Comparison of ENCODE assay signal across 22 cellular contexts in the genomic region with DNA sequence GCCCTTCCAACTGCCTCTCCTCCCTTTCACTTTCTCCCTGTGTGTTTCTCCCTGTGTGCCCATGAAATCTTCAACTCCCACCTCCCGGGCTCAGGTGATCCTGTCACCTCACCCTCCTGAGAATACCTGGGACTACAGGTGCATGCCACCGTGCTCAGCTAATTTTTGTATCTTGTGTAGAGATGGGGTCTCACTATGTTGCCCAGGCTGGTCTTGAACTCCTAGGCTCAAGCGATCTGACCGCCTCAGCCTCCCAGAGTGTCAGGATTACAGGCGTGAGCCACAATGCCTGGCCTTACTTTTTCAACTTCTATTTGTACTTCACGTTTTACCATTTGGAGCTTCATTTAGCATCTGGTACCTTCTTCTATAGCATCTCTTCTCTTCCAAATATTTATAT. TPM values are rescaled to one million over a fixed set of nuclear protein-coding genes. Genes with fewer than 3 reads are reported as not detected.
A peak's percentile ranks its signal among the peaks of the same experiment; 100 is the strongest.
DNase-seq lines count a peak whose midpoint lies in the region; ATAC-seq, FAIRE-seq and TF ChIP-seq lines count a peak whose summit lies in the region.
"Had no signal": no experiment of that assay in that cellular context is flagged by ENCODE, and none has a peak within 500 bp of the region (broad histone marks: within the 10 kb centered on the region; RNA-seq: fewer than 3 reads in every experiment).

No MANE protein-coding gene starts in this region.

- H3K9me3 Mint-ChIP-seq in activated naive CD4-positive, alpha-beta T cell treated with anti-CD3 and anti-CD28 coated beads, Interleukin-2, amount 50 U/mL, for 24 hours = no peaks in the 10 kb centered on the region
- H3K9me3 Mint-ChIP-seq in T-cell = no peaks in the 10 kb centered on the region
- no peaks in the 10 kb centered on the region for H3K9me3 Mint-ChIP-seq in stimulated activated naive CD8-positive, alpha-beta T cell treated with anti-CD3 and anti-CD28 coated beads, Interleukin-15, amount 100 ng/mL, for 72 hours
- H3K9me3 Mint-ChIP-seq: memory B cell, nephron progenitor cell had no signal

- peaks cover 48 to 76% of the 10 kb centered on the region in 2 experiments for H3K4me1 ChIP-seq in K562 (replicated peaks in 1 of 2; ENCODE audit: control insufficient read depth in 2 of 2, insufficient read depth in 2 of 2, low read length in 2 of 2)
- H3K4me1 ChIP-seq: body of pancreas, thyroid gland had no signal

- no peaks in the 10 kb centered on the region for H3K27me3 Mint-ChIP-seq in activated naive CD4-positive, alpha-beta T cell treated with anti-CD3 and anti-CD28 coated beads, Interleukin-2, amount 50 U/mL, for 24 hours
- H3K27me3 Mint-ChIP-seq in T-cell = peaks cover 5 to 6% of the 10 kb centered on the region in 2 donors
- H3K27me3 Mint-ChIP-seq in stimulated activated naive CD8-positive, alpha-beta T cell treated with anti-CD3 and anti-CD28 coated beads, Interleukin-15, amount 100 ng/mL, for 72 hours = no peaks in the 10 kb centered on the region

- peak overlapping the region; percentile 90 for H3K27ac ChIP-seq in K562 (ENCODE audit: extremely low read depth, low read depth, low read length)
- H3K27ac ChIP-seq: body of pancreas, esophagus squamous epithelium, thyroid gland, VCaP had no signal

- peak overlapping the region; percentile 77 for H3K4me3 Mint-ChIP-seq in activated naive CD4-positive, alpha-beta T cell treated with anti-CD3 and anti-CD28 coated beads, Interleukin-2, amount 50 U/mL, for 24 hours
- peak overlapping the region; percentile 56 to 82 (median 71) for H3K4me3 Mint-ChIP-seq in T-cell
- H3K4me3 Mint-ChIP-seq in stimulated activated naive CD8-positive, alpha-beta T cell treated with anti-CD3 and anti-CD28 coated beads, Interleukin-15, amount 100 ng/mL, for 72 hours = peak overlapping the region; percentile 61 to 62
- H3K4me3 Mint-ChIP-seq: nephron progenitor cell had no signal

- WGBS in K562 (ENCODE audit: insufficient coverage, low coverage, missing lambda C conversion rate) = 57% methylated on average over 6 of the region's 6 CpGs

- H2AFZ ChIP-seq in K562 (ENCODE audit: low read depth, low read length) = peak overlapping the region; percentile 86

- POLR2A ChIA-PET in T-cell (lab: Charles Lee) (interaction anchor here (0.6 to 1.4 kb wide), 3 partner anchors 36 to 612 kb away, joined by 3 to 5 read pairs (median 4); partner anchors contain the start of gene RSU1 (in 1 of the 2)), K562 (lab: Yijun Ruan, JAX) (interaction anchor here (0.6 to 2.8 kb wide), 7 partner anchors 9 to 44 kb away, joined by 3 to 19 read pairs (median 3); no protein-coding TSS in a partner anchor)

- no peak for DNase-seq in activated naive CD4-positive, alpha-beta T cell treated with anti-CD3 and anti-CD28 coated beads, Interleukin-2, amount 50 U/mL, for 16 hours
- no peak for DNase-seq in T-cell
- no peak for DNase-seq in K562 (ENCODE audit: extremely low read depth in 1 of 4, low spot score in 3 of 4)
- DNase-seq in stimulated activated naive CD8-positive, alpha-beta T cell treated with anti-CD3 and anti-CD28 coated beads, Interleukin-15, amount 100 ng/mL, for 72 hours = no peak
- DNase-seq in GM03348 (ENCODE audit: low spot score) = no peak
- DNase-seq: body of pancreas, esophagus squamous epithelium, HCEC 1CT, kidney, NCI-H187 treated with DMSO at 0.1 percent for 48 hours, NCI-H2227 treated with DMSO at 0.1 percent for 48 hours, NCI-H774, nephron progenitor cell, posterior cingulate gyrus, Right ventricle myocardium superior, thyroid gland had no signal

- peaks cover 3% of the 10 kb centered on the region; the same call in 1 of the 3 replicates for H3K36me3 ChIP-seq in K562 (ENCODE audit: control insufficient read depth, insufficient read depth, low read length)
- H3K36me3 ChIP-seq: esophagus squamous epithelium, thyroid gland had no signal

- H3K4me1 Mint-ChIP-seq in activated naive CD4-positive, alpha-beta T cell treated with anti-CD3 and anti-CD28 coated beads, Interleukin-2, amount 50 U/mL, for 24 hours = peaks cover 75% of the 10 kb centered on the region
- H3K4me1 Mint-ChIP-seq in T-cell = peaks cover 62 to 69% (median 64%) of the 10 kb centered on the region in 3 donors
- peaks cover 57% of the 10 kb centered on the region for H3K4me1 Mint-ChIP-seq in stimulated activated naive CD8-positive, alpha-beta T cell treated with anti-CD3 and anti-CD28 coated beads, Interleukin-15, amount 100 ng/mL, for 72 hours

- H3K79me2 ChIP-seq in K562 (ENCODE audit: control insufficient read depth, insufficient read depth, low read length) = peaks cover 13% of the 10 kb centered on the region; the same call in 1 of the 3 replicates

- H3K27me3 ChIP-seq in K562 (ENCODE audit: control insufficient read depth in 2 of 2, insufficient read depth in 2 of 2, low read length in 2 of 2) = no peaks in the 10 kb centered on the region
- H3K27me3 ChIP-seq: body of pancreas, thyroid gland had no signal

- no peak for TF ChIP-seq RAD21 in K562 (CRISPR knock-in tag; conservative IDR thresholded peaks at IDR 0.05 in 1 of 2, IDR thresholded peaks at IDR 0.05 in 1 of 2)

- no peak overlapping the region for H3K4me3 ChIP-seq in K562
- H3K4me3 ChIP-seq: body of pancreas, esophagus squamous epithelium, thyroid gland had no signal

- intact Hi-C loops in K562 (cut with micrococcal nuclease) = no loop called here

- no TSS peak for BruUV-seq in K562 (replicated peaks; lab: Mats Ljungman, UMichigan)

- no peaks in the 10 kb centered on the region for H3K9me3 ChIP-seq in K562 (replicated peaks; ENCODE audit: control insufficient read depth, insufficient read depth, low read depth, low read length)
- H3K9me3 ChIP-seq: body of pancreas, esophagus squamous epithelium, thyroid gland had no signal

- peak overlapping the region; percentile 89 for H3K4me2 ChIP-seq in K562 (ENCODE audit: insufficient read depth, low read length)

- no peak for TF ChIP-seq POLR2A in K562 (conservative IDR thresholded peaks at IDR 0.05)

- peak overlapping the region; percentile 62 to 79; a peak in 3 of 4 replicates for H3K9ac ChIP-seq in K562 (ENCODE audit: insufficient read depth in 1 of 2, low read depth in 2 of 2, low read length in 2 of 2)

- no peak for TF ChIP-seq CTCF in K562 (IDR thresholded peaks at IDR 0.05 in 2 of 3, conservative IDR thresholded peaks at IDR 0.05 in 1 of 3; ENCODE audit: insufficient read depth in 2 of 3, low read depth in 1 of 3, low read length in 3 of 3)

- CTCF ChIA-PET in T-cell (lab: Charles Lee) = interaction anchor here (0.5 to 2.2 kb wide), 16 partner anchors 9 to 617 kb away, joined by 3 to 18 read pairs (median 4); partner anchors contain the start of genes RSU1 (in 1 of the 2) and STAM (in 1 of the 2)
- CTCF ChIA-PET in K562 (lab: Yijun Ruan, JAX; ENCODE audit: low intra/inter-chr PET ratio) = no interaction called here

- FAIRE-seq in K562 (lab: Jason Lieb, UNC) = no peak
- FAIRE-seq: D721Med, HTR-8/SVneo, kidney had no signal

- no peaks in the 10 kb centered on the region for H3K36me3 Mint-ChIP-seq in activated naive CD4-positive, alpha-beta T cell treated with anti-CD3 and anti-CD28 coated beads, Interleukin-2, amount 50 U/mL, for 24 hours
- H3K36me3 Mint-ChIP-seq in T-cell = no peaks in the 10 kb centered on the region
- H3K36me3 Mint-ChIP-seq: memory B cell had no signal

- no peaks in the 10 kb centered on the region for H3K9me1 ChIP-seq in K562 (ENCODE audit: control insufficient read depth, insufficient read depth, low read length)

- H3K27ac Mint-ChIP-seq in activated naive CD4-positive, alpha-beta T cell treated with anti-CD3 and anti-CD28 coated beads, Interleukin-2, amount 50 U/mL, for 24 hours = peak overlapping the region; percentile 72
- peak overlapping the region; percentile 89 to 95 for H3K27ac Mint-ChIP-seq in T-cell
- peak overlapping the region; percentile 3 to 49 for H3K27ac Mint-ChIP-seq in stimulated activated naive CD8-positive, alpha-beta T cell treated with anti-CD3 and anti-CD28 coated beads, Interleukin-15, amount 100 ng/mL, for 72 hours
- H3K27ac Mint-ChIP-seq: memory B cell, nephron progenitor cell had no signal

- TF ChIP-seq EP300 in K562 (IDR thresholded peaks at IDR 0.05; ENCODE audit: low read length) = no peak

- no peaks in the 10 kb centered on the region for H4K20me1 ChIP-seq in K562 (replicated peaks; ENCODE audit: control insufficient read depth, insufficient read depth, low read length)

- in situ Hi-C loops in K562 (cut with MboI) = no loop called here

- ATAC-seq in T-cell (replicated peaks in 1 of 4) (no peak), K562 (no peak), HG03457 (IDR thresholded peaks at IDR 0.05; ENCODE audit: unreplicated experiment) (no peak)
- no peak for ATAC-seq in stimulated activated naive CD8-positive, alpha-beta T cell treated with anti-CD3 and anti-CD28 coated beads, Interleukin-15, amount 100 ng/mL, for 72 hours
- ATAC-seq: body of pancreas had no signal

TF ChIP-seq in K562, 482 proteins besides CTCF, POLR2A, EP300 and RAD21 (continues in another document):
- no peak for TF ChIP-seq ZBTB12 (CRISPR knock-in tag; IDR thresholded peaks at IDR 0.05)

RNA-seq across cellular contexts. Expression of gene ST8SIA6, which starts 24.9 kb away (rescaled TPM):
- total RNA-seq in T-cell (1 to 10 TPM in 4 of 5 donors, under 1 TPM in 1; 0.95 to 4.0 (median 1.7) TPM), K562 (2014; rRNA removed) (3.9 and 5.1 TPM in 2 replicates), K562 (2014; rRNA removed; fragmentation: Illumina TruSeq; extraction: Trizol) (6.4 and 7.2 TPM in 2 replicates), K562 (2015; rRNA removed; fragmentation: Illumina TruSeq; extraction: Trizol) (4.8 and 6.7 TPM in 2 replicates), K562 (2021) (5.0 and 6.6 TPM in 2 replicates)
- 2.7 and 7.6 TPM in 2 replicates for total RNA-seq in K562 (2011; cell fraction: chromatin; rRNA removed; ENCODE audit: low replicate concordance)
- 2.2 and 3.4 TPM in 2 replicates for total RNA-seq in K562 (2011; cell fraction: nucleolus; rRNA removed)
- 5.1 and 5.6 TPM in 2 replicates for total RNA-seq in K562 (2011; cell fraction: nucleoplasm; rRNA removed)
- polyA plus RNA-seq in K562 (2011; rRNA removed) (4.4 and 6.6 TPM in 2 replicates), K562 (2014; fragmentation: Illumina TruSeq; extraction: Trizol) (4.1 and 5.2 TPM in 2 replicates), K562 (2014; fragmentation: Nextera tagmentation; extraction: Ambion mirVana) (1 to 10 TPM in 1 of 2 experiments, under 1 TPM in 1; 0.69 to 1.2 TPM), K562 (2014; rRNA removed) (3.2 and 3.3 TPM in 2 replicates)
- 1.5 and 1.7 TPM in 2 replicates for polyA plus RNA-seq in K562 (2011; cell fraction: cytosol; rRNA removed)
- 2.2 and 2.9 TPM in 2 replicates for polyA plus RNA-seq in K562 (2011; cell fraction: nucleus; rRNA removed)
- 2.9 and 5.6 TPM in 2 replicates for polyA plus RNA-seq in K562 (2012)
- polyA minus RNA-seq in K562 (2011; rRNA and poly(A)+ RNA removed) = 7.8 and 11.2 TPM in 2 replicates
- 2.1 and 7.0 TPM in 2 replicates for polyA minus RNA-seq in K562 (2011; cell fraction: cytosol; rRNA and poly(A)+ RNA removed)
- 1.8 and 2.7 TPM in 2 replicates for polyA minus RNA-seq in K562 (2011; cell fraction: nucleus; rRNA and poly(A)+ RNA removed)
- total RNA-seq: body of pancreas had no signal

Comparison
In these comparisons a context has a peak if more than half of its experiments do, and no peak if none do; other contexts are left out.
1. H3K27ac Mint-ChIP-seq: peak in every context shown above with its lines; median percentile 92 in T-cell; 72 in activated naive CD4-positive, alpha-beta T cell treated with anti-CD3 and anti-CD28 coated beads, Interleukin-2, amount 50 U/mL, for 24 hours; 26 in stimulated activated naive CD8-positive, alpha-beta T cell treated with anti-CD3 and anti-CD28 coated beads, Interleukin-15, amount 100 ng/mL, for 72 hours.